9 cellular contexts compared by ENCODE assay signal in genomic region chr12:92930421-92930820, GRCh38. TPM values are rescaled to one million over a fixed set of nuclear protein-coding genes. Genes with fewer than 3 reads are reported as not detected.
DNase-seq lines count a peak whose midpoint lies in the region; ATAC-seq, FAIRE-seq and TF ChIP-seq lines count a peak whose summit lies in the region.
"Had no signal": no experiment of that assay in that cellular context is flagged by ENCODE, and none has a peak within 500 bp of the region (broad histone marks: within the 10 kb centered on the region; RNA-seq: fewer than 3 reads in every experiment).

No MANE protein-coding gene starts in this region.

- in situ Hi-C loops in K562 (cut with MboI) (loop anchor here (10.0 kb wide), 1 partner anchor 106 kb away; no protein-coding TSS in a partner anchor), G401 (cut with HindIII; ENCODE audit: low sequenced_read_pairs) (no loop called here)

- no peak for FAIRE-seq in K562 (lab: Jason Lieb, UNC)

- peaks cover 0 to 39% (median 32%) of the 10 kb centered on the region in 9 donors for H3K4me1 ChIP-seq in heart right ventricle
- H3K4me1 ChIP-seq in K562 (replicated peaks in 1 of 2; ENCODE audit: control insufficient read depth in 2 of 2, insufficient read depth in 2 of 2, low read length in 2 of 2): peaks cover 8 to 15% of the 10 kb centered on the region in 2 experiments; a peak in 3 of 5 replicates
- H3K4me1 ChIP-seq in mesodermal cell (ENCODE audit: control insufficient read depth, insufficient read depth, low read length, poor library complexity, severe bottlenecking): peaks cover 7% of the 10 kb centered on the region
- peaks cover 20% of the 10 kb centered on the region for H3K4me1 ChIP-seq in upper lobe of right lung

- no peak for DNase-seq in heart right ventricle
- no peak for DNase-seq in left ventricle myocardium superior
- DNase-seq in K562 (ENCODE audit: extremely low read depth in 1 of 4, low spot score in 3 of 4): no peak
- no peak for DNase-seq in upper lobe of right lung
- no peak for DNase-seq in G401 (ENCODE audit: low spot score)
- DNase-seq: NCI-H774 had no signal

- 0 out of 2 replicates have a peak, but pooled peaks cover 4% of the 10 kb centered on the region for H4K20me1 ChIP-seq in K562 (replicated peaks; ENCODE audit: control insufficient read depth, insufficient read depth, low read length)

- H3K79me2 ChIP-seq in K562 (ENCODE audit: control insufficient read depth, insufficient read depth, low read length): peaks cover 31% of the 10 kb centered on the region

- H3K36me3 ChIP-seq in heart right ventricle: no peaks in the 10 kb centered on the region
- H3K36me3 ChIP-seq in K562 (ENCODE audit: control insufficient read depth, insufficient read depth, low read length): peaks cover 2% of the 10 kb centered on the region; the same call in 1 of the 3 replicates
- no peaks in the 10 kb centered on the region for H3K36me3 ChIP-seq in mesodermal cell (ENCODE audit: control insufficient read depth, insufficient read depth, low read length)
- no peaks in the 10 kb centered on the region for H3K36me3 ChIP-seq in upper lobe of right lung

- CTCF ChIA-PET in K562 (lab: Yijun Ruan, JAX; ENCODE audit: low intra/inter-chr PET ratio): no interaction called here

- ATAC-seq in heart right ventricle (no peak), left ventricle myocardium superior (no peak), K562 (no peak), upper lobe of right lung (no peak), GM18861 (IDR thresholded peaks at IDR 0.05; ENCODE audit: unreplicated experiment) (no peak), HG03521 (IDR thresholded peaks at IDR 0.05; ENCODE audit: unreplicated experiment) (no peak)

- no peak for TF ChIP-seq POLR2A in K562 (conservative IDR thresholded peaks at IDR 0.05)

- TF ChIP-seq CTCF in heart right ventricle (IDR thresholded peaks at IDR 0.05) (no peak), K562 (IDR thresholded peaks at IDR 0.05 in 2 of 3, conservative IDR thresholded peaks at IDR 0.05 in 1 of 3; ENCODE audit: insufficient read depth in 2 of 3, low read depth in 1 of 3, low read length in 3 of 3) (no peak), upper lobe of right lung (IDR thresholded peaks at IDR 0.05) (no peak)

- peak overlapping the region; percentile 93; the same call in 1 of the 2 replicates for H3K4me2 ChIP-seq in K562 (ENCODE audit: insufficient read depth, low read length)

- TF ChIP-seq RAD21 in K562 (CRISPR knock-in tag; conservative IDR thresholded peaks at IDR 0.05 in 1 of 2, IDR thresholded peaks at IDR 0.05 in 1 of 2): no peak

- TF ChIP-seq EP300 in K562 (IDR thresholded peaks at IDR 0.05; ENCODE audit: low read length): no peak

- intact Hi-C loops in heart right ventricle (cut with DNase I): no loop called here
- intact Hi-C loops in left ventricle myocardium superior (cut with micrococcal nuclease): no loop called here
- intact Hi-C loops in K562 (cut with micrococcal nuclease): no loop called here
- intact Hi-C loops in upper lobe of right lung (cut with DNase I): no loop called here

- no peak overlapping the region for H2AFZ ChIP-seq in K562 (ENCODE audit: low read depth, low read length)

- no TSS peak for BruUV-seq in K562 (replicated peaks; lab: Mats Ljungman, UMichigan)

- WGBS in heart right ventricle, 2 donors: 81 to 89% methylated on average over 3 of the region's 3 CpGs
- WGBS in K562 (ENCODE audit: insufficient coverage, low coverage, missing lambda C conversion rate): 45% methylated on average over 3 of the region's 3 CpGs
- 67% methylated on average over 1 of the region's 3 CpGs; no CpG with 5 or more reads in 1 of the 2 experiments for WGBS in mesodermal cell (ENCODE audit: insufficient coverage in 2 of 2), 2 experiments

- H3K27ac ChIP-seq in heart right ventricle (peak overlapping the region in 7 of 10 donors; percentile 94 to 99 (median 98)), K562 (ENCODE audit: extremely low read depth, low read depth, low read length) (no peak overlapping the region), mesodermal cell (ENCODE audit: low read depth, low read length, severe bottlenecking) (no peak overlapping the region), upper lobe of right lung (peak overlapping the region; percentile 95)

- H3K9me3 ChIP-seq in heart right ventricle (no peaks in the 10 kb centered on the region), K562 (replicated peaks; ENCODE audit: control insufficient read depth, insufficient read depth, low read depth, low read length) (no peaks in the 10 kb centered on the region), mesodermal cell (ENCODE audit: control insufficient read depth, low read length) (no peaks in the 10 kb centered on the region), upper lobe of right lung (no peaks in the 10 kb centered on the region)

- H3K4me3 ChIP-seq in heart right ventricle (peak overlapping the region in 5 of 10 donors; percentile 66 to 90 (median 87)), K562 (no peak overlapping the region), mesodermal cell (ENCODE audit: extremely low read depth, insufficient read depth, low read length, poor library complexity, severe bottlenecking) (peak overlapping the region; percentile 72), upper lobe of right lung (peak overlapping the region; percentile 68)

- H3K27me3 ChIP-seq in heart right ventricle (no peaks in the 10 kb centered on the region), K562 (ENCODE audit: control insufficient read depth in 2 of 2, insufficient read depth in 2 of 2, low read length in 2 of 2) (no peaks in the 10 kb centered on the region), upper lobe of right lung (no peaks in the 10 kb centered on the region)

- POLR2A ChIA-PET in K562 (lab: Yijun Ruan, JAX): interaction anchor here (0.8 to 1.3 kb wide), 4 partner anchors 9 to 450 kb away, joined by 3 to 6 read pairs (median 4); no protein-coding TSS in a partner anchor

- H3K9me1 ChIP-seq in K562 (ENCODE audit: control insufficient read depth, insufficient read depth, low read length): no peaks in the 10 kb centered on the region

- peak overlapping the region in 1 of 2 experiments; percentile 94; a peak in 1 of 4 replicates for H3K9ac ChIP-seq in K562 (ENCODE audit: insufficient read depth in 1 of 2, low read depth in 2 of 2, low read length in 2 of 2)

TF ChIP-seq in K562, 482 proteins besides CTCF, POLR2A, EP300 and RAD21:
- TF ChIP-seq HINFP (tag; conservative IDR thresholded peaks at IDR 0.05; ENCODE audit: low read depth): no peak
- TF ChIP-seq CHD4 (IDR thresholded peaks at IDR 0.05; ENCODE audit: insufficient read depth, insufficient replicate concordance, low read depth, low read length, poor library complexity, severe bottlenecking): no peak
- TF ChIP-seq NCOA1 (IDR thresholded peaks at IDR 0.05; ENCODE audit: low read depth): no peak
TF ChIP-seq in K562: peak in this region for 0.

RNA-seq across cellular contexts. Expression of gene EEA1, which starts 1.3 kb away (rescaled TPM):
- total RNA-seq in heart right ventricle (10 to 100 TPM; 21.7 to 41.6 (median 33.8) TPM), left ventricle myocardium superior (22.1 TPM), K562 (2014; rRNA removed) (5.7 and 7.5 TPM in 2 replicates), K562 (2014; rRNA removed; fragmentation: Illumina TruSeq; extraction: Trizol) (13.2 and 16.8 TPM in 2 replicates), K562 (2015; rRNA removed; fragmentation: Illumina TruSeq; extraction: Trizol) (17.1 and 17.3 TPM in 2 replicates), K562 (2021) (16.5 and 18.0 TPM in 2 replicates), upper lobe of right lung (34.4 TPM)
- polyA plus RNA-seq in heart right ventricle (1 to 10 TPM; 2.6 to 5.9 TPM), K562 (2011; rRNA removed) (4.4 and 5.4 TPM in 2 replicates), K562 (2014; fragmentation: Illumina TruSeq; extraction: Trizol) (8.1 and 12.5 TPM in 2 replicates), K562 (2014; fragmentation: Nextera tagmentation; extraction: Ambion mirVana) (1 to 10 TPM; 3.5 to 4.8 TPM), K562 (2014; rRNA removed) (4.0 and 5.5 TPM in 2 replicates)
- 2.8 and 26.6 TPM in 2 replicates for total RNA-seq in K562 (2011; cell fraction: chromatin; rRNA removed; ENCODE audit: low replicate concordance)
- total RNA-seq in K562 (2011; cell fraction: nucleolus; rRNA removed): 1.8 and 2.2 TPM in 2 replicates
- total RNA-seq in K562 (2011; cell fraction: nucleoplasm; rRNA removed): 5.1 and 6.6 TPM in 2 replicates
- 0.45 and 1.1 TPM in 2 replicates for polyA plus RNA-seq in K562 (2011; cell fraction: cytosol; rRNA removed)
- 3.9 and 4.0 TPM in 2 replicates for polyA plus RNA-seq in K562 (2011; cell fraction: nucleus; rRNA removed)
- 6.1 TPM in 2 replicates for polyA plus RNA-seq in K562 (2012)
- polyA minus RNA-seq in K562 (2011; rRNA and poly(A)+ RNA removed): 29.0 and 36.6 TPM in 2 replicates
- polyA minus RNA-seq in K562 (2011; cell fraction: cytosol; rRNA and poly(A)+ RNA removed): 15.2 and 15.7 TPM in 2 replicates
- 5.8 and 14.8 TPM in 2 replicates for polyA minus RNA-seq in K562 (2011; cell fraction: nucleus; rRNA and poly(A)+ RNA removed)
- 20.1 TPM for polyA plus RNA-seq in mesodermal cell (2013, experiment 1 of 2)
- polyA plus RNA-seq in mesodermal cell (2013, experiment 2 of 2): 30.3 TPM
- total RNA-seq in G401 (2014; rRNA removed; shearing (Covaris generic)): 7.6 and 10.0 TPM in 2 replicates

Comparison
In these comparisons a context has a peak if more than half of its experiments do, and no peak if none do; other contexts are left out.
1. H3K27ac ChIP-seq: peak in heart right ventricle (7 of 10) and upper lobe of right lung (single experiment); none in K562 (single experiment) and mesodermal cell (single experiment).